In the genomic region with DNA sequence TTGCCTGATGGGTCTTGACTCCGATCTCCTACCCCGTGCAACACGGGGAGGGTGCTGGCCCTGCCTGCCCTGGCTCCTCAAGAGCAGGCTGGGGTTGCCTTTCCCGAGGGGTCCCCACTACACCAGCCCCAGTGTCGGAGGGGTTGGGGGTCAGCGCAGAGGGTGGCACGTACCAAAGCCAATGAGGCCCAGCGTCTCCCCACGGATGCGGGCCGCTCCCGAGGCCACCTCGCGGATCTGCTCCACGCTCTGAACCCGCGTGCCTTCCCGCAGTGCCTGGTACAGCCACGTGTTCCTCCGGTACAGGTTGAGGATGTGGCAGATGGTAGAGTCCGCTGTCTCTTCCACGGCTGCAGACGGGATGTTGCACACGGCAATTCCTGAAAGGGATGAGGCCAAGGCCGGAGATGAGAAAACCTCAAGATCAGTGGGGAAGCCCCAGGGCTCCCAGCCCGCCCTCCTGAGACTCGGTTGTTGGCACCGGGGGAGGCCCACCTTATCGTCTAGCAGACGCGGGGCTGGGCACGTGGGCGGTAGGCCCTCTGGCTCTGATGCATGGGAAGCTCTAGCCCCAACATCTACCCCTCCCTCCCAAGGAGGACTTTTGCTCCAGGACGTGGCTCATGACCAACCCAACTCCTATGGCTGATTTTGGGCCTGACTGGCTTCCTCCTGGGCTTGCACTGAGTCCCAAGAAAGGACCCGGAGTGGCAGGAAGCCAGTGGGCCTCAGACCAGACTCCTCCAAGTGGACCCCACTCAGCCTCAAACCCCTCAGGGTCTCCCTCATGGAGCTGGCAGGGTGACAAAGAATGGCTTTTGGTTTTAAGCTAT, we compare ENCODE assay signal across 12 cellular contexts. TPM values are rescaled to one million over a fixed set of nuclear protein-coding genes. Genes with fewer than 3 reads are reported as not detected.
DNase-seq lines count a peak whose midpoint lies in the region; ATAC-seq, FAIRE-seq and TF ChIP-seq lines count a peak whose summit lies in the region.
"Had no signal": no experiment of that assay in that cellular context is flagged by ENCODE, and none has a peak within 500 bp of the region (broad histone marks: within the 10 kb centered on the region; RNA-seq: fewer than 3 reads in every experiment).

No MANE protein-coding gene starts in this region.

- TF ChIP-seq CTCF in kidney (IDR thresholded peaks at IDR 0.05; ENCODE audit: borderline replicate concordance, extremely low read depth, insufficient read depth) (no peak), suprapubic skin (IDR thresholded peaks at IDR 0.05) (no peak)

- H3K27ac ChIP-seq in kidney (ENCODE audit: low read depth in 2 of 2, low read length in 2 of 2) (no peak overlapping the region), suprapubic skin (peak overlapping the region; percentile 74)
- H3K27ac ChIP-seq: 22Rv1 had no signal

- H3K27me3 ChIP-seq in suprapubic skin: no peaks in the 10 kb centered on the region

- H3K9ac ChIP-seq in kidney (ENCODE audit: low read length in 2 of 2): no peak overlapping the region

- peak; percentile 11 for DNase-seq in activated CD4-positive, CD25-positive, alpha-beta regulatory T cell treated with anti-CD3 and anti-CD28 coated beads, Interleukin-2, amount 50 U/mL, for 72 hours
- DNase-seq in activated CD8-positive, alpha-beta memory T cell treated with anti-CD3 and anti-CD28 coated beads for 24 hours: peak; percentile 49
- DNase-seq in kidney (peak; percentile 63), suprapubic skin (ENCODE audit: low spot score in 2 of 2) (peak; percentile 62 to 80), DMS53 (lab: John Stamatoyannopoulos, UW) (no peak), GM19238 (ENCODE audit: insufficient read length, low spot score) (no peak), NCI-H2107 treated with DMSO at 0.1 percent for 48 hours (lab: John Stamatoyannopoulos, UW; ENCODE audit: unreplicated experiment) (no peak)
- DNase-seq: CD4-positive, CD25-positive, alpha-beta regulatory T cell; NCI-H1417; stimulated activated CD4-positive, alpha-beta T cell treated with anti-CD3 and anti-CD28 coated beads, Interleukin-4, amount 100 ng/mL, for 1 hour had no signal

- intact Hi-C loops in kidney (cut with DNase I): no loop called here

- TF ChIP-seq EP300 in suprapubic skin (IDR thresholded peaks at IDR 0.05): no peak

- H3K4me1 ChIP-seq in kidney (ENCODE audit: control insufficient read depth in 1 of 2, insufficient read depth in 1 of 2, low read depth in 1 of 2, low read length in 2 of 2): peaks cover 0 to 4% of the 10 kb centered on the region in 2 donors
- peaks cover 43% of the 10 kb centered on the region for H3K4me1 ChIP-seq in suprapubic skin

- TF ChIP-seq POLR2A in suprapubic skin (IDR thresholded peaks at IDR 0.05): no peak

- no peaks in the 10 kb centered on the region for H3K9me3 ChIP-seq in kidney (ENCODE audit: control insufficient read depth in 1 of 2, low read length in 2 of 2)
- H3K9me3 ChIP-seq in suprapubic skin: no peaks in the 10 kb centered on the region

- H3K4me3 ChIP-seq in kidney (ENCODE audit: low read length in 2 of 2) (no peak overlapping the region), suprapubic skin (no peak overlapping the region)

- H3K36me3 ChIP-seq in kidney (ENCODE audit: control insufficient read depth in 1 of 2, insufficient read depth in 2 of 2, low read length in 2 of 2): peaks cover 40 to 76% of the 10 kb centered on the region in 2 donors
- H3K36me3 ChIP-seq in suprapubic skin: peaks cover 76% of the 10 kb centered on the region

- no peak for FAIRE-seq in kidney (lab: Jason Lieb, UNC)

- no peak for ATAC-seq in activated CD4-positive, CD25-positive, alpha-beta regulatory T cell treated with anti-CD3 and anti-CD28 coated beads, Interleukin-2, amount 50 U/mL, for 24 hours

- WGBS in suprapubic skin: 99% methylated on average over 16 of the region's 35 CpGs

RNA-seq across cellular contexts. Expression of a gene that starts 56.1 kb away (rescaled TPM):
- total RNA-seq in kidney (17.5 TPM), suprapubic skin (10 to 100 TPM; 21.2 to 37.9 (median 30.2) TPM)
- polyA plus RNA-seq in kidney (ENCODE audit: insufficient read depth, low read depth, low replicate concordance): 8.9 TPM

Comparison
In these comparisons a context has a peak if more than half of its experiments do, and no peak if none do; other contexts are left out.
1. DNase-seq: peak in activated CD4-positive, CD25-positive, alpha-beta regulatory T cell treated with anti-CD3 and anti-CD28 coated beads, Interleukin-2, amount 50 U/mL, for 72 hours (single experiment), activated CD8-positive, alpha-beta memory T cell treated with anti-CD3 and anti-CD28 coated beads for 24 hours (single experiment), kidney (single experiment) and suprapubic skin (2 of 2); none in DMS53 (single experiment), GM19238 (single experiment) and NCI-H2107 treated with DMSO at 0.1 percent for 48 hours (single experiment).